ENCODE assay signal across 14 cellular contexts in the genomic region with DNA sequence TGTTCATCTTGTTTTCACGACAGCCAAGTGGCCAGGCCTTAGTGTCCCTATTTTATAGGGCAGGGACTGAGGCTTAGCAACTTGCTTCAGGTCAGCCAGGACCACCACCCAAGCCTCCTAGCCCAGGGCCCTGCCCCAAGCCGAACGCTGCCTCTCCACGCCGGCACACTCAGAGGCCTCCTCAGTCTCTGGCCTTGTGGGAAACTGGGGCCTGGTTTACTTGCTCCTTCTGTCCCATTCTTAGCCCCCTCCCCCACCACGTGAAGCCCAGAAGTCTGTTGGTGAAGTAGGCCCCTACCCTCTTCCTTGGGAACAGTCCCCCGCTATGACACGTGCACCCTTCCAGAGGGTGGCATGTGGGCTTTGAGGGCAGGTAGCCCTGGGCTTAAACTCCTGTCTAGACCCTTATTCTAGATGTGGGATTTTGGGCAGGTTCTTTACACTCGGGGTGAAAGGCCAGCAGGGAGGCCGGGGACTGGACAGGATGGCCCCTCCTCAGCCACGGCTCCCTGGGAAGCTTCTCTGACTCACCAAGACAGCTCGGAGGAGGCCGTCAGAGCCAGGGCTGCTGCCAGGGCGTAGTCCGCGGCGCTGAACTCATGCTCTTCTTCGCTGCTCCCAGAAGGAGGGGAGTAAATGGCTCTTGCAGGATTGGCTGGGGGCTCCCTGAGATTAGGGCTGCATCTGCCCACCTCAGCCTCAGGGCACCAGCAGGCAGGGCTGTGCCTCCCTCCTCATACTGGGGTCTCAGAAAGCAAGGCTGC. TPM values are rescaled to one million over a fixed set of nuclear protein-coding genes. Genes with fewer than 3 reads are reported as not detected.
DNase-seq lines count a peak whose midpoint lies in the region; ATAC-seq and TF ChIP-seq lines count a peak whose summit lies in the region.
"Had no signal": no experiment of that assay in that cellular context is flagged by ENCODE, and none has a peak within 500 bp of the region (broad histone marks: within the 10 kb centered on the region; RNA-seq: fewer than 3 reads in every experiment).

No MANE protein-coding gene starts in this region.

- no peaks in the 10 kb centered on the region for H3K36me3 Mint-ChIP-seq in GM23338 (ENCODE audit: low read depth)

- no peaks in the 10 kb centered on the region for H3K9me3 Mint-ChIP-seq in GM23338

- H3K27ac ChIP-seq in GM23338 (ENCODE audit: low read depth) (no peak overlapping the region), psoas muscle (peak overlapping the region; percentile 91), MM.1S (ENCODE audit: low read length) (no peak overlapping the region)

- peak overlapping the region; percentile 78; the same call in 1 of the 2 replicates for H3K27ac Mint-ChIP-seq in GM23338

- H3F3A ChIP-seq in GM23338 (replicated peaks; ENCODE audit: low read depth) (no peaks in the 10 kb centered on the region), MM.1S (ENCODE audit: insufficient read depth, low read length) (no peaks in the 10 kb centered on the region)

- no peaks in the 10 kb centered on the region for H3K36me3 ChIP-seq in GM23338 (ENCODE audit: insufficient read depth)
- peaks cover 0 to 38% of the 10 kb centered on the region in 2 donors for H3K36me3 ChIP-seq in psoas muscle (ENCODE audit: insufficient read depth in 1 of 2, low read depth in 1 of 2)
- H3K36me3 ChIP-seq in MM.1S (replicated peaks; ENCODE audit: insufficient read depth, low read length): no peaks in the 10 kb centered on the region
- H3K36me3 ChIP-seq: HAP-1 had no signal

- H3K4me1 ChIP-seq in GM23338 (ENCODE audit: insufficient read depth): peaks cover 9% of the 10 kb centered on the region
- peaks cover 79% of the 10 kb centered on the region for H3K4me1 ChIP-seq in psoas muscle
- no peaks in the 10 kb centered on the region for H3K4me1 ChIP-seq in MM.1S (ENCODE audit: low read length)

- no peaks in the 10 kb centered on the region for H3K79me2 ChIP-seq in GM23338 (replicated peaks; ENCODE audit: insufficient read depth)
- no peaks in the 10 kb centered on the region for H3K79me2 ChIP-seq in MM.1S (ENCODE audit: low read length)

- H3K27me3 Mint-ChIP-seq in GM23338 (ENCODE audit: insufficient read depth, low read depth, poor library complexity): peaks cover 18% of the 10 kb centered on the region

- no peak overlapping the region for H3K9ac ChIP-seq in MM.1S (ENCODE audit: low read length)

- WGBS in psoas muscle, 3 donors: 82 to 90% (median 87%) methylated on average over 18 of the region's 18 CpGs

- ATAC-seq in GM23338 (no peak), SK-N-SH treated with all-trans-retinoic acid at 6 μM for 48 hours (peak; percentile 79), psoas muscle (no peak)

- intact Hi-C loops in psoas muscle (cut with DNase I): no loop called here

- H2AFZ ChIP-seq in GM23338 (peak overlapping the region; percentile 95), MM.1S (ENCODE audit: low read length) (no peak overlapping the region)

- H3K9me2 ChIP-seq in GM23338 (ENCODE audit: insufficient read depth) (no peaks in the 10 kb centered on the region), MM.1S (replicated peaks; ENCODE audit: insufficient read depth, low read length) (no peaks in the 10 kb centered on the region)

- H3K9me3 ChIP-seq in psoas muscle: no peaks in the 10 kb centered on the region
- H3K9me3 ChIP-seq in MM.1S (replicated peaks; ENCODE audit: insufficient read depth, low read length): no peaks in the 10 kb centered on the region
- H3K9me3 ChIP-seq: HAP-1 had no signal

- H4K20me1 ChIP-seq in GM23338 (replicated peaks; ENCODE audit: insufficient read depth) (no peaks in the 10 kb centered on the region), MM.1S (ENCODE audit: insufficient read depth, low read length) (no peaks in the 10 kb centered on the region)

- no peak overlapping the region for H3K4me2 ChIP-seq in GM23338
- H3K4me2 ChIP-seq in MM.1S (ENCODE audit: low read depth, low read length): no peak overlapping the region

- peaks cover 23% of the 10 kb centered on the region for H3K4me1 Mint-ChIP-seq in GM23338

- H3K4me3 ChIP-seq in GM23338 (no peak overlapping the region), fibroblast of the aortic adventitia (ENCODE audit: low read depth, low read length) (no peak overlapping the region), psoas muscle (peak overlapping the region; percentile 67), MM.1S (ENCODE audit: low read length) (no peak overlapping the region)
- H3K4me3 ChIP-seq: coronary artery, HAP-1 had no signal

- no peak for TF ChIP-seq CTCF in GM23338 (conservative IDR thresholded peaks at IDR 0.05; ENCODE audit: low read depth in 2 of 2)
- TF ChIP-seq CTCF in fibroblast of the aortic adventitia (IDR thresholded peaks at IDR 0.05; ENCODE audit: insufficient read depth, low read length): no peak
- TF ChIP-seq CTCF in psoas muscle (IDR thresholded peaks at IDR 0.05): no peak
- no peak for TF ChIP-seq CTCF in GM20000 (IDR thresholded peaks at IDR 0.05; ENCODE audit: extremely low read depth, missing control alignments)
- no peak for TF ChIP-seq CTCF in MM.1S (IDR thresholded peaks at IDR 0.05; ENCODE audit: low read length)

- H3K27me3 ChIP-seq in GM23338 (ENCODE audit: insufficient read depth) (no peaks in the 10 kb centered on the region), psoas muscle (ENCODE audit: insufficient read depth in 3 of 3, low read length in 2 of 3) (no peaks in the 10 kb centered on the region), MM.1S (replicated peaks; ENCODE audit: insufficient read depth, low read length) (no peaks in the 10 kb centered on the region)

- no peak for DNase-seq in GM23338 (ENCODE audit: low spot score)
- DNase-seq in fibroblast of the aortic adventitia (ENCODE audit: low read depth): peak; percentile 36
- peak; percentile 53 to 61 for DNase-seq in psoas muscle
- DNase-seq in GM20000 (ENCODE audit: low spot score): no peak
- no peak for DNase-seq in MM.1S
- DNase-seq in effector CD8-positive, alpha-beta T cell (lab: John Stamatoyannopoulos, UW): no peak
- DNase-seq in SHP77 (lab: John Stamatoyannopoulos, UW): no peak
- DNase-seq: activated T-cell treated with anti-CD3 and anti-CD28 coated beads, Interleukin-2, amount 50 U/mL, for 48 hours; DND-41; NCI-H1417 had no signal

- H3K4me3 Mint-ChIP-seq in GM23338: no peak overlapping the region; the same call in 2 of the 3 replicates

TF ChIP-seq in GM23338, 12 proteins besides CTCF, POLR2A, EP300 and RAD21:
- TF ChIP-seq CREB1 (CRISPR knock-in tag; IDR thresholded peaks at IDR 0.05; ENCODE audit: low read depth): no peak

TF ChIP-seq in SK-N-SH treated with all-trans-retinoic acid at 6 μM for 48 hours, 23 proteins besides CTCF, POLR2A, EP300 and RAD21:
- TF ChIP-seq GLIS3 (CRISPR knock-in tag; IDR thresholded peaks at IDR 0.05) (no peak), ZNF565 (CRISPR knock-in tag; conservative IDR thresholded peaks at IDR 0.05; ENCODE audit: low read depth) (no peak), TOX (CRISPR knock-in tag; IDR thresholded peaks at IDR 0.05; ENCODE audit: borderline replicate concordance) (no peak), OSR1 (CRISPR knock-in tag; IDR thresholded peaks at IDR 0.05) (no peak), PPARA (CRISPR knock-in tag; IDR thresholded peaks at IDR 0.05; ENCODE audit: borderline replicate concordance) (no peak), ZFP30 (CRISPR knock-in tag; IDR thresholded peaks at IDR 0.05) (no peak)
- TF ChIP-seq, protein P1, sequence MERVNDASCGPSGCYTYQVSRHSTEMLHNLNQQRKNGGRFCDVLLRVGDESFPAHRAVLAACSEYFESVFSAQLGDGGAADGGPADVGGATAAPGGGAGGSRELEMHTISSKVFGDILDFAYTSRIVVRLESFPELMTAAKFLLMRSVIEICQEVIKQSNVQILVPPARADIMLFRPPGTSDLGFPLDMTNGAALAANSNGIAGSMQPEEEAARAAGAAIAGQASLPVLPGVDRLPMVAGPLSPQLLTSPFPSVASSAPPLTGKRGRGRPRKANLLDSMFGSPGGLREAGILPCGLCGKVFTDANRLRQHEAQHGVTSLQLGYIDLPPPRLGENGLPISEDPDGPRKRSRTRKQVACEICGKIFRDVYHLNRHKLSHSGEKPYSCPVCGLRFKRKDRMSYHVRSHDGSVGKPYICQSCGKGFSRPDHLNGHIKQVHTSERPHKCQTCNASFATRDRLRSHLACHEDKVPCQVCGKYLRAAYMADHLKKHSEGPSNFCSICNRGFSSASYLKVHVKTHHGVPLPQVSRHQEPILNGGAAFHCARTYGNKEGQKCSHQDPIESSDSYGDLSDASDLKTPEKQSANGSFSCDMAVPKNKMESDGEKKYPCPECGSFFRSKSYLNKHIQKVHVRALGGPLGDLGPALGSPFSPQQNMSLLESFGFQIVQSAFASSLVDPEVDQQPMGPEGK (CRISPR knock-in tag; IDR thresholded peaks at IDR 0.05; ENCODE audit: borderline replicate concordance): no peak

RNA-seq across cellular contexts. Expression of a gene that starts 4.3 kb away (rescaled TPM):
- not detected in 2 replicates for total RNA-seq in GM23338 (2014; rRNA removed; shearing (Covaris generic))
- polyA plus RNA-seq in GM23338 (2016; fragmentation: Nextera tagmentation; extraction: Ambion mirVana) (not detected in 2 replicates), psoas muscle (100 to 1,000 TPM in 2 of 3 donors, 10 to 100 TPM in 1; 86.7 to 152 (median 122) TPM)
- total RNA-seq in fibroblast of the aortic adventitia (ENCODE audit: low replicate concordance) (under 0.01 TPM in 1 of 2 replicates, not detected in the other), psoas muscle (100 to 1,000 TPM; 130 to 505 (median 308) TPM)

RNA-seq across cellular contexts. Expression of a gene that starts 35.3 kb away (rescaled TPM):
- total RNA-seq in GM23338 (2014; rRNA removed; shearing (Covaris generic)): 0.28 TPM in 1 of 2 replicates, not detected in the other
- polyA plus RNA-seq in GM23338 (2016; fragmentation: Nextera tagmentation; extraction: Ambion mirVana) (0.11 TPM in 1 of 2 replicates, not detected in the other), psoas muscle (under 1 TPM in 1 of 3 donors, not detected in 2; 0.26 TPM)
- total RNA-seq in fibroblast of the aortic adventitia (ENCODE audit: low replicate concordance) (0.09 TPM in 1 of 2 replicates, not detected in the other), psoas muscle (under 1 TPM in 3 of 4 donors, not detected in 1; 0.08 to 0.19 (median 0.13) TPM)
- total RNA-seq: urinary bladder had no signal

Comparison
In these comparisons a context has a peak if more than half of its experiments do, and no peak if none do; other contexts are left out.
1. DNase-seq: peak in fibroblast of the aortic adventitia (single experiment) and psoas muscle (2 of 2); none in GM23338 (single experiment), GM20000 (single experiment), MM.1S (single experiment), effector CD8-positive, alpha-beta T cell (single experiment) and SHP77 (0 of 2).
2. RNA of a gene that starts 4.3 kb away (total RNA-seq): 130 to 505 TPM in psoas muscle; not detected in GM23338 and under 0.01 TPM in fibroblast of the aortic adventitia; every median in the first group is over 100 times any median in the second.